In the genomic region with DNA sequence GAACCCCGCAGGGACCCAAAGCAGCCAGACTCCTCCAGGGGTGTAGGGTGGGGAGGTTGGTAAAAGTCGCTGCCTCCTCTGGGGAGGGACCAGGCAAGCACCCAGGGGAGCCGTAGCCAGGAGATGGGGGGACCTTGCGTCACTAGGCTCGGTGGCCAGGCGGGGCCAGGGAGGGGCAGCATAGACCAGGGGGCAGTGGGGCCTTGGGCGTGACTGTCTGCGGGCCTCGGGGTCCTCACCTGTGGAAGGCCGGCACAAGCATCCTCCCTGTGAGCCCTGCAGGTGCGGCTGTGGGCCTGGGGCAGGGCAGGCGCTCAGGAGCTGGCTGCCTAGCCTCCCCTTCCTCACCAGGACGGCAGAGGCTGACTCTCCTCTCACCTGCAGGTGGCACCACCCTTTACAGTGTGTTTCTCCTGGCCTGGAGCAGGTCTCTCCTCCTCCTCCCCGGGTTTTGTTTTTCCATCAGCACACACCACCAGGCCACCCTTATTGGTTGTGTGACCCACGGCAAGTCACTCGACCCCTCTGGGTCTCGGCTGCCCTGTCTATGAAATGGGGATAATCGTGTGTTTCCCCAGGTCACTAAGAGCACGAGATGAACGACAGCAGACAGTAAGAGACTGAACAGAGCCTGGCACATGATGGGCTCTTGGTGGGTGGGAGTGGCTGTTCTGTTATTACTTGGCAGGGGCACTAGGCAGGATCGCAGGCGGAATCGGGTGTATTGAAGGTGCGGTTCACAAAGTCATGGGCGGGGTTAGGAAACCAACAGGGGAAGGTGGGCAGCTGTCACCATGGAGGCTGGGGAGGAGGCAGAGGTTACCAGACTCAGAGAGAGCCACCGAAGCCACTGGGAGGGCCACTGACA, we compare ENCODE assay signal across 8 cellular contexts. TPM values are rescaled to one million over a fixed set of nuclear protein-coding genes. Genes with fewer than 3 reads are reported as not detected.
A peak's percentile ranks its signal among the peaks of the same experiment; 100 is the strongest.
DNase-seq lines count a peak whose midpoint lies in the region; TF ChIP-seq lines count a peak whose summit lies in the region.

No MANE protein-coding gene starts in this region.

- peaks cover 4% of the 10 kb centered on the region for H3K4me1 Mint-ChIP-seq in endodermal cell

- H3K27ac ChIP-seq in endodermal cell (ENCODE audit: low read depth, low read length) (no peak overlapping the region), thyroid gland (peak overlapping the region; percentile 63 to 82 (median 81)), stomach (no peak overlapping the region)

- H3K27me3 ChIP-seq in endodermal cell (ENCODE audit: control insufficient read depth, insufficient read depth, low read length, poor library complexity, severe bottlenecking) (no peaks in the 10 kb centered on the region), thyroid gland (no peaks in the 10 kb centered on the region), stomach (no peaks in the 10 kb centered on the region)

- H3K9ac ChIP-seq in endodermal cell (ENCODE audit: extremely low read depth, low read length, poor library complexity, severe bottlenecking): no peak overlapping the region

- TF ChIP-seq POLR2A in thyroid gland (IDR thresholded peaks at IDR 0.05): no peak
- TF ChIP-seq POLR2A in stomach (IDR thresholded peaks at IDR 0.05): no peak

- H3K9me3 ChIP-seq in endodermal cell (ENCODE audit: control insufficient read depth, low read length) (no peaks in the 10 kb centered on the region), thyroid gland (no peaks in the 10 kb centered on the region), stomach (no peaks in the 10 kb centered on the region)

- no peak overlapping the region for H3K4me3 Mint-ChIP-seq in endodermal cell

- H3K4me1 ChIP-seq in endodermal cell (ENCODE audit: control insufficient read depth, insufficient read depth, low read length) (no peaks in the 10 kb centered on the region), thyroid gland (peaks cover 29 to 59% of the 10 kb centered on the region in 2 donors), stomach (peaks cover 4 to 55% (median 39%) of the 10 kb centered on the region in 4 donors)

- no peaks in the 10 kb centered on the region for H3K36me3 ChIP-seq in endodermal cell (ENCODE audit: control insufficient read depth, insufficient read depth, low read length)
- H3K36me3 ChIP-seq in thyroid gland: no peaks in the 10 kb centered on the region
- H3K36me3 ChIP-seq in stomach: no peaks in the 10 kb centered on the region

- TF ChIP-seq CTCF in endodermal cell (conservative IDR thresholded peaks at IDR 0.05) (peak; percentile 84), thyroid gland (IDR thresholded peaks at IDR 0.05) (peak in 4 of 6 experiments; percentile 23 to 69 (median 62)), stomach (IDR thresholded peaks at IDR 0.05) (peak in 1 of 7 experiments; percentile 16)

- H3K9me3 Mint-ChIP-seq in endodermal cell: no peaks in the 10 kb centered on the region

- intact Hi-C loops in thyroid gland (cut with DNase I): loop anchor here (5.0 to 10.0 kb wide), 2 partner anchors 59 to 84 kb away; no protein-coding TSS in a partner anchor
- intact Hi-C loops in stomach (cut with DNase I; ENCODE audit: low total_unique reads): no loop called here

- no peak for TF ChIP-seq EP300 in stomach (IDR thresholded peaks at IDR 0.05)

- H3K27me3 Mint-ChIP-seq in endodermal cell (ENCODE audit: insufficient read depth): peaks cover 14% of the 10 kb centered on the region

- H3K4me3 ChIP-seq in endodermal cell (ENCODE audit: low read length): no peak overlapping the region
- no peak overlapping the region for H3K4me3 ChIP-seq in thyroid gland (replicated peaks in 1 of 3)
- H3K4me3 ChIP-seq in stomach: no peak overlapping the region

- no peaks in the 10 kb centered on the region for H3K36me3 Mint-ChIP-seq in endodermal cell (ENCODE audit: low read depth)

- peak overlapping the region; percentile 22 for H3K27ac Mint-ChIP-seq in endodermal cell

- peak; percentile 7 for DNase-seq in activated CD4-positive, alpha-beta T cell treated with anti-CD3 and anti-CD28 coated beads for 48 hours
- no peak for DNase-seq in activated CD4-positive, alpha-beta T cell treated with anti-CD3 and anti-CD28 coated beads, Interleukin-2, amount 50 U/mL, for 4 hours
- peak; percentile 17 for DNase-seq in NCI-H345 (lab: John Stamatoyannopoulos, UW)
- peak; percentile 89 for DNase-seq in endodermal cell
- peak; percentile 58 to 60 for DNase-seq in thyroid gland
- DNase-seq in putamen (ENCODE audit: low spot score): no peak
- no peak for DNase-seq in stimulated activated CD4-positive, alpha-beta T cell treated with anti-CD3 and anti-CD28 coated beads, Interleukin-2, amount 100 ng/mL, for 24 hours
- no peak for DNase-seq in stomach

- 73 to 75% methylated on average over 13 to 26 of the region's 26 CpGs for WGBS in endodermal cell (ENCODE audit: insufficient coverage in 1 of 2, insufficient read length in 1 of 2), 2 experiments
- WGBS in thyroid gland, 2 donors: 57 to 63% methylated on average over 23 to 26 of the region's 26 CpGs
- WGBS in stomach, 5 donors: 59 to 78% (median 67%) methylated on average over 26 of the region's 26 CpGs

RNA-seq across cellular contexts. Expression of a gene that starts 52.7 kb away (rescaled TPM):
- total RNA-seq in endodermal cell (not detected), thyroid gland (1 to 10 TPM in 3 of 4 donors, under 1 TPM in 1; 0.54 to 4.0 (median 3.8) TPM), stomach (1 to 10 TPM in 1 of 5 donors, under 1 TPM in 1, not detected in 3; 0.73 to 1.3 TPM)
- polyA plus RNA-seq in endodermal cell (2013, experiment 1 of 2): 4.2 TPM
- polyA plus RNA-seq in endodermal cell (2013, experiment 2 of 2): 3.8 TPM
- polyA plus RNA-seq in stomach: under 1 TPM in 2 of 3 donors, not detected in 1; 0.12 to 0.28 TPM

Comparison
In these comparisons a context has a peak if more than half of its experiments do, and no peak if none do; other contexts are left out.
1. DNase-seq: peak in activated CD4-positive, alpha-beta T cell treated with anti-CD3 and anti-CD28 coated beads for 48 hours (single experiment), NCI-H345 (single experiment), endodermal cell (single experiment) and thyroid gland (2 of 2); none in activated CD4-positive, alpha-beta T cell treated with anti-CD3 and anti-CD28 coated beads, Interleukin-2, amount 50 U/mL, for 4 hours (0 of 2), putamen (single experiment), stimulated activated CD4-positive, alpha-beta T cell treated with anti-CD3 and anti-CD28 coated beads, Interleukin-2, amount 100 ng/mL, for 24 hours (0 of 2) and stomach (single experiment).
2. H3K27ac ChIP-seq: peak in thyroid gland (3 of 3); none in endodermal cell (single experiment) and stomach (0 of 5).